In the genomic region with DNA sequence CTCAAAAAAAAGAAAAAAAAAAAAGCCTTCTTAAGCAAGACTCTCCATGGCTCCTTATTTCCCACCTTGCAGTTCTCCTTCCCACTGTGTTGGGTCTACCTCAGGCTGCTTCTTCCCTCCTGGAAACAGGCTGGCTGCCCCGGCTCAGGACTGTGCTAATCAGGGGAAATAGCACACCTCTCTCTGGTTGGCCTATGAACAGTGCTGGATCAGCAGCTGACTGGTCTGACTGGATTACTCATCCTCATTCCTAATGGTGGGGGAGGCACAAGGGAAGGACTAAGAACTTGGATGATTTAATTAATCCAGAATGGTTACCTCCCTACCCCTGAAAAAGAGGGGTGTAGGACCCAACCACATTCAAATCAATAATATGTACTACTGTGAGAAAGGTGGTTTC, we compare ENCODE assay signal across 12 cellular contexts. TPM values are rescaled to one million over a fixed set of nuclear protein-coding genes. Genes with fewer than 3 reads are reported as not detected.
A peak's percentile ranks its signal among the peaks of the same experiment; 100 is the strongest.
DNase-seq lines count a peak whose midpoint lies in the region; ATAC-seq and TF ChIP-seq lines count a peak whose summit lies in the region.
"Had no signal": no experiment of that assay in that cellular context is flagged by ENCODE, and none has a peak within 500 bp of the region (broad histone marks: within the 10 kb centered on the region; RNA-seq: fewer than 3 reads in every experiment).

No MANE protein-coding gene starts in this region.

- peak; percentile 27 for DNase-seq in DMS53 (lab: John Stamatoyannopoulos, UW)
- no peak for DNase-seq in DMS53 treated with DMSO at 0.1 percent for 48 hours (lab: John Stamatoyannopoulos, UW; ENCODE audit: unreplicated experiment)
- DNase-seq in adipocyte (ENCODE audit: low read depth) = peak; percentile 60
- DNase-seq in foreskin keratinocyte = peak; percentile 56 to 81
- no peak for DNase-seq in type B pancreatic cell (ENCODE audit: extremely low spot score, unreplicated experiment)
- no peak for DNase-seq in NCI-H2227 (lab: John Stamatoyannopoulos, UW; ENCODE audit: unreplicated experiment)
- no peak for DNase-seq in stimulated activated CD8-positive, alpha-beta memory T cell treated with anti-CD3 and anti-CD28 coated beads, Interleukin-4, amount 100 ng/mL, for 48 hours
- DNase-seq in activated CD8-positive, alpha-beta memory T cell treated with anti-CD3 and anti-CD28 coated beads, Interleukin-2, amount 10 ng/mL, durations not matched to agents 7 days and 5 days = no peak
- DNase-seq: NCI-H1092; NK-92 treated with Interleukin-12 subunit alpha and Interleukin-12 subunit beta, amount 100 ng/mL, for 24 hours had no signal

- H3K27me3 ChIP-seq in adipocyte (replicated peaks; ENCODE audit: control insufficient read depth, insufficient read depth, low read length) (no peaks in the 10 kb centered on the region), foreskin keratinocyte (no peaks in the 10 kb centered on the region)
- H3K27me3 ChIP-seq: neural progenitor cell had no signal

- H3K4me3 Mint-ChIP-seq in type B pancreatic cell = peak overlapping the region; percentile 54
- H3K4me3 Mint-ChIP-seq in activated CD8-positive, alpha-beta memory T cell treated with anti-CD3 and anti-CD28 coated beads, Interleukin-2, amount 10 ng/mL, durations not matched to agents 7 days and 5 days = no peak overlapping the region
- H3K4me3 Mint-ChIP-seq: neural progenitor cell had no signal

- ATAC-seq in foreskin keratinocyte = peak; percentile 75
- ATAC-seq in activated CD8-positive, alpha-beta memory T cell treated with anti-CD3 and anti-CD28 coated beads, Interleukin-2, amount 10 ng/mL, durations not matched to agents 7 days and 5 days = no peak

- H3K4me3 ChIP-seq in adipocyte (ENCODE audit: low read length) = no peak overlapping the region
- H3K4me3 ChIP-seq: neural progenitor cell had no signal

- TF ChIP-seq CTCF in foreskin keratinocyte (conservative IDR thresholded peaks at IDR 0.05) (no peak), type B pancreatic cell (conservative IDR thresholded peaks at IDR 0.05) (no peak)

- peaks cover 9% of the 10 kb centered on the region for H3K36me3 Mint-ChIP-seq in type B pancreatic cell
- peaks cover 10% of the 10 kb centered on the region for H3K36me3 Mint-ChIP-seq in activated CD8-positive, alpha-beta memory T cell treated with anti-CD3 and anti-CD28 coated beads, Interleukin-2, amount 10 ng/mL, durations not matched to agents 7 days and 5 days

- no peaks in the 10 kb centered on the region for H3K9me3 Mint-ChIP-seq in type B pancreatic cell
- no peaks in the 10 kb centered on the region for H3K9me3 Mint-ChIP-seq in activated CD8-positive, alpha-beta memory T cell treated with anti-CD3 and anti-CD28 coated beads, Interleukin-2, amount 10 ng/mL, durations not matched to agents 7 days and 5 days (ENCODE audit: low read depth)

- H3K4me1 ChIP-seq in adipocyte (ENCODE audit: control insufficient read depth, insufficient read depth, low read length) (peaks cover 22% of the 10 kb centered on the region), foreskin keratinocyte (peaks cover 10% of the 10 kb centered on the region)
- H3K4me1 ChIP-seq: neural progenitor cell had no signal

- H3K4me1 Mint-ChIP-seq in type B pancreatic cell (ENCODE audit: unreplicated experiment) = peaks cover 13% of the 10 kb centered on the region
- peaks cover 19% of the 10 kb centered on the region for H3K4me1 Mint-ChIP-seq in activated CD8-positive, alpha-beta memory T cell treated with anti-CD3 and anti-CD28 coated beads, Interleukin-2, amount 10 ng/mL, durations not matched to agents 7 days and 5 days

- H3K27ac ChIP-seq in foreskin keratinocyte = no peak overlapping the region
- H3K27ac ChIP-seq: 22Rv1, neural progenitor cell had no signal

- no peaks in the 10 kb centered on the region for H3K9me3 ChIP-seq in adipocyte (ENCODE audit: control insufficient read depth, low read length)

- H3K36me3 ChIP-seq in adipocyte (ENCODE audit: control insufficient read depth, insufficient read depth, low read length, severe bottlenecking) = peaks cover 2% of the 10 kb centered on the region
- H3K36me3 ChIP-seq: neural progenitor cell had no signal

- CTCF ChIA-PET in activated CD8-positive, alpha-beta memory T cell treated with anti-CD3 and anti-CD28 coated beads, Interleukin-2, amount 10 ng/mL, durations not matched to agents 7 days and 5 days (lab: Charles Lee) = interaction anchor here (1.0 kb wide), 1 partner anchor 168 kb away, joined by 3 read pairs; no protein-coding TSS in a partner anchor

- H3K9ac ChIP-seq in adipocyte (ENCODE audit: low read length) = no peak overlapping the region
- H3K9ac ChIP-seq: neural progenitor cell had no signal

- H3K27me3 Mint-ChIP-seq in type B pancreatic cell = peaks cover 8% of the 10 kb centered on the region
- peaks cover 2% of the 10 kb centered on the region for H3K27me3 Mint-ChIP-seq in activated CD8-positive, alpha-beta memory T cell treated with anti-CD3 and anti-CD28 coated beads, Interleukin-2, amount 10 ng/mL, durations not matched to agents 7 days and 5 days

- peak overlapping the region; percentile 72 for H3K27ac Mint-ChIP-seq in type B pancreatic cell
- no peak overlapping the region for H3K27ac Mint-ChIP-seq in activated CD8-positive, alpha-beta memory T cell treated with anti-CD3 and anti-CD28 coated beads, Interleukin-2, amount 10 ng/mL, durations not matched to agents 7 days and 5 days
- H3K27ac Mint-ChIP-seq: neural progenitor cell had no signal

RNA-seq across cellular contexts. Expression of gene SRSF3, which starts 3.9 kb away (rescaled TPM):
- total RNA-seq in foreskin keratinocyte (356 and 421 TPM in 2 replicates), type B pancreatic cell (ENCODE audit: low replicate concordance) (361 and 455 TPM in 2 replicates)
- polyA plus RNA-seq in foreskin keratinocyte = 387 and 470 TPM in 2 replicates
- 100 to 1,000 TPM; 416 to 514 TPM for total RNA-seq in activated CD8-positive, alpha-beta memory T cell treated with anti-CD3 and anti-CD28 coated beads, Interleukin-2, amount 10 ng/mL, durations not matched to agents 7 days and 5 days

RNA-seq across cellular contexts. Expression of gene STK38, which starts 43.0 kb away (rescaled TPM):
- 28.2 and 29.0 TPM in 2 replicates for total RNA-seq in foreskin keratinocyte
- 13.1 and 15.3 TPM in 2 replicates for polyA plus RNA-seq in foreskin keratinocyte
- total RNA-seq in type B pancreatic cell (ENCODE audit: low replicate concordance) = 50.1 and 64.9 TPM in 2 replicates
- 10 to 100 TPM; 47.7 to 54.7 TPM for total RNA-seq in activated CD8-positive, alpha-beta memory T cell treated with anti-CD3 and anti-CD28 coated beads, Interleukin-2, amount 10 ng/mL, durations not matched to agents 7 days and 5 days

Comparison
In these comparisons a context has a peak if more than half of its experiments do, and no peak if none do; other contexts are left out.
1. DNase-seq: peak in DMS53 (single experiment), adipocyte (single experiment) and foreskin keratinocyte (2 of 2); none in DMS53 treated with DMSO at 0.1 percent for 48 hours (single experiment), type B pancreatic cell (single experiment), NCI-H2227 (single experiment), stimulated activated CD8-positive, alpha-beta memory T cell treated with anti-CD3 and anti-CD28 coated beads, Interleukin-4, amount 100 ng/mL, for 48 hours (single experiment) and activated CD8-positive, alpha-beta memory T cell treated with anti-CD3 and anti-CD28 coated beads, Interleukin-2, amount 10 ng/mL, durations not matched to agents 7 days and 5 days (single experiment).